In the genomic region with DNA sequence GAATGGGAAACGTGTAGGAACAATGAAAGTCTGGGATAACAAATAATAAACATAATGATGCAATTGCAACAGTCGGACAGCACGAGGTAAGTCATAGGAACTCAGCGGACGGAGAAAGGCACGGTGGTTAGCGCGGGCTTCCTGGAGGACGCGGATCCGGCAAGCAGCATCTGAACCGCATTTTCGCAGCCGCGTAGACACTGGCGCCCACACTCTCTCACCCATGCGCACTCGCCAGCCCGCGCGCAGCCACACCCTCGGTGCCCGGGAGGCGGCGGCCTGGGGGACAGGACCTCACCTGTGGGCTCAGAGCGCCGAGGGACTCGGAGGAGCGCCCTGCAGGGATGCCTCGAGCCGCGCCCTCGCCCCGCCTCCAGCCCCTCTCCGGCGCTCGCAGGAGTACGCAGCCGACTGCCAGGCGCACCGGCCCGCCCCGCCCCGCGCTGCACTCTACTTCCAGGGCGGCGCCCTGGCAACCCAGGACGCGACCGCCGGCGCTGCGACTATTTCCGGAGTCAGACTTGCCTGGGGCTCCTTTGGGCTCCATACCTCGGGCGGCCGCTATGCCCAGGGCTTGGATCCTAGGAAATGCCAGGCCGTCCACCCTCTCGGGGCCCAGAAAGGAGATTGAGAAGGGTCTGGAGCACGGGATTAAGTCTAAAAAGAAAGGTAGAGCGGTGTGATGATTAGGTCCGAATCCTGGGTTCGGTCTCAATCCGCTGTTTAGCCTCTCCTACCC, we compare ENCODE assay signal across 1 cellular context.
TF ChIP-seq lines count a peak whose summit lies in the region.

A gene (minus strand): TSS at position 413 of the 739 bp plus-strand sequence. CDS start 13,805 bp downstream, outside the sequence.

TF ChIP-seq in HepG2, 621 proteins besides CTCF, POLR2A, EP300 and RAD21 (continued from another document and continues in another):
- TF ChIP-seq, protein P1, sequence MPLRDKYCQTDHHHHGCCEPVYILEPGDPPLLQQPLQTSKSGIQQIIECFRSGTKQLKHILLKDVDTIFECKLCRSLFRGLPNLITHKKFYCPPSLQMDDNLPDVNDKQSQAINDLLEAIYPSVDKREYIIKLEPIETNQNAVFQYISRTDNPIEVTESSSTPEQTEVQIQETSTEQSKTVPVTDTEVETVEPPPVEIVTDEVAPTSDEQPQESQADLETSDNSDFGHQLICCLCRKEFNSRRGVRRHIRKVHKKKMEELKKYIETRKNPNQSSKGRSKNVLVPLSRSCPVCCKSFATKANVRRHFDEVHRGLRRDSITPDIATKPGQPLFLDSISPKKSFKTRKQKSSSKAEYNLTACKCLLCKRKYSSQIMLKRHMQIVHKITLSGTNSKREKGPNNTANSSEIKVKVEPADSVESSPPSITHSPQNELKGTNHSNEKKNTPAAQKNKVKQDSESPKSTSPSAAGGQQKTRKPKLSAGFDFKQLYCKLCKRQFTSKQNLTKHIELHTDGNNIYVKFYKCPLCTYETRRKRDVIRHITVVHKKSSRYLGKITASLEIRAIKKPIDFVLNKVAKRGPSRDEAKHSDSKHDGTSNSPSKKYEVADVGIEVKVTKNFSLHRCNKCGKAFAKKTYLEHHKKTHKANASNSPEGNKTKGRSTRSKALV (CRISPR knock-in tag; IDR thresholded peaks at IDR 0.05): peak; percentile 80; the same call in 1 of the 2 replicates
- TF ChIP-seq NCOA5 (CRISPR knock-in tag; IDR thresholded peaks at IDR 0.05) (no peak), KLF11 (CRISPR knock-in tag; IDR thresholded peaks at IDR 0.05) (no peak), ZFYVE20 (CRISPR knock-in tag; IDR thresholded peaks at IDR 0.05; ENCODE audit: borderline replicate concordance, low read depth) (no peak), TBX2 (CRISPR knock-in tag; IDR thresholded peaks at IDR 0.05; ENCODE audit: borderline replicate concordance) (peak; percentile 42; the same call in 1 of the 2 replicates), TCF7 (IDR thresholded peaks at IDR 0.05; ENCODE audit: low read depth) (no peak), PHF20 (CRISPR knock-in tag; IDR thresholded peaks at IDR 0.05) (peak; percentile 89), RFXAP (CRISPR knock-in tag; IDR thresholded peaks at IDR 0.05; ENCODE audit: borderline replicate concordance) (peak; percentile 65; the same call in 1 of the 2 replicates), FOXJ3 (CRISPR knock-in tag; IDR thresholded peaks at IDR 0.05; ENCODE audit: borderline replicate concordance) (no peak), ZMAT3 (CRISPR knock-in tag; conservative IDR thresholded peaks at IDR 0.05) (no peak), ZSCAN20 (CRISPR knock-in tag; IDR thresholded peaks at IDR 0.05; ENCODE audit: borderline replicate concordance) (no peak), ZNF543 (CRISPR knock-in tag; IDR thresholded peaks at IDR 0.05) (0 out of 2 replicates have a peak, but pooled peaks have one; percentile 62), ZNF180 (CRISPR knock-in tag; IDR thresholded peaks at IDR 0.05; ENCODE audit: borderline replicate concordance, low read depth) (no peak), SNAI1 (CRISPR knock-in tag; IDR thresholded peaks at IDR 0.05; ENCODE audit: borderline replicate concordance) (no peak), ZNF343 (CRISPR knock-in tag; IDR thresholded peaks at IDR 0.05) (no peak), ZFY (CRISPR knock-in tag; IDR thresholded peaks at IDR 0.05) (peak; percentile 87), MLLT10 (CRISPR knock-in tag; IDR thresholded peaks at IDR 0.05) (no peak), ZNF577 (CRISPR knock-in tag; IDR thresholded peaks at IDR 0.05; ENCODE audit: borderline replicate concordance, low read depth) (no peak), HDAC1 (CRISPR knock-in tag; IDR thresholded peaks at IDR 0.05) (peak; percentile 84), ZNF605 (CRISPR knock-in tag; IDR thresholded peaks at IDR 0.05) (no peak)
- TF ChIP-seq, protein P2, sequence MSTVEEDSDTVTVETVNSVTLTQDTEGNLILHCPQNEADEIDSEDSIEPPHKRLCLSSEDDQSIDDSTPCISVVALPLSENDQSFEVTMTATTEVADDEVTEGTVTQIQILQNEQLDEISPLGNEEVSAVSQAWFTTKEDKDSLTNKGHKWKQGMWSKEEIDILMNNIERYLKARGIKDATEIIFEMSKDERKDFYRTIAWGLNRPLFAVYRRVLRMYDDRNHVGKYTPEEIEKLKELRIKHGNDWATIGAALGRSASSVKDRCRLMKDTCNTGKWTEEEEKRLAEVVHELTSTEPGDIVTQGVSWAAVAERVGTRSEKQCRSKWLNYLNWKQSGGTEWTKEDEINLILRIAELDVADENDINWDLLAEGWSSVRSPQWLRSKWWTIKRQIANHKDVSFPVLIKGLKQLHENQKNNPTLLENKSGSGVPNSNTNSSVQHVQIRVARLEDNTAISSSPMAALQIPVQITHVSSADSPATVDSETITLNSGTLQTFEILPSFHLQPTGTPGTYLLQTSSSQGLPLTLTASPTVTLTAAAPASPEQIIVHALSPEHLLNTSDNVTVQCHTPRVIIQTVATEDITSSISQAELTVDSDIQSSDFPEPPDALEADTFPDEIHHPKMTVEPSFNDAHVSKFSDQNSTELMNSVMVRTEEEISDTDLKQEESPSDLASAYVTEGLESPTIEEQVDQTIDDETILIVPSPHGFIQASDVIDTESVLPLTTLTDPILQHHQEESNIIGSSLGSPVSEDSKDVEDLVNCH (CRISPR knock-in tag; IDR thresholded peaks at IDR 0.05): no peak
- TF ChIP-seq, protein P3, sequence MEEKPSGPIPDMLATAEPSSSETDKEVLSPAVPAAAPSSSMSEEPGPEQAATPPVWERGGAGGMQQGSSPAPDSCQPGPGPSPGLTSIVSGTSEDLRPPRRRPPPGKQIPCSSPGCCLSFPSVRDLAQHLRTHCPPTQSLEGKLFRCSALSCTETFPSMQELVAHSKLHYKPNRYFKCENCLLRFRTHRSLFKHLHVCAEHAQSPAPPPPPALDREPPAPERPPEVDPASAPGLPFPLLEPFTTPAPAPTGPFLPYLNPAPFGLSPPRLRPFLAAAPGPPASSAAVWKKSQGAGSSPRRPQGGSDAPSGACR (CRISPR knock-in tag; IDR thresholded peaks at IDR 0.05): 0 out of 2 replicates have a peak, but pooled peaks have one; percentile 68
- TF ChIP-seq, protein P4, sequence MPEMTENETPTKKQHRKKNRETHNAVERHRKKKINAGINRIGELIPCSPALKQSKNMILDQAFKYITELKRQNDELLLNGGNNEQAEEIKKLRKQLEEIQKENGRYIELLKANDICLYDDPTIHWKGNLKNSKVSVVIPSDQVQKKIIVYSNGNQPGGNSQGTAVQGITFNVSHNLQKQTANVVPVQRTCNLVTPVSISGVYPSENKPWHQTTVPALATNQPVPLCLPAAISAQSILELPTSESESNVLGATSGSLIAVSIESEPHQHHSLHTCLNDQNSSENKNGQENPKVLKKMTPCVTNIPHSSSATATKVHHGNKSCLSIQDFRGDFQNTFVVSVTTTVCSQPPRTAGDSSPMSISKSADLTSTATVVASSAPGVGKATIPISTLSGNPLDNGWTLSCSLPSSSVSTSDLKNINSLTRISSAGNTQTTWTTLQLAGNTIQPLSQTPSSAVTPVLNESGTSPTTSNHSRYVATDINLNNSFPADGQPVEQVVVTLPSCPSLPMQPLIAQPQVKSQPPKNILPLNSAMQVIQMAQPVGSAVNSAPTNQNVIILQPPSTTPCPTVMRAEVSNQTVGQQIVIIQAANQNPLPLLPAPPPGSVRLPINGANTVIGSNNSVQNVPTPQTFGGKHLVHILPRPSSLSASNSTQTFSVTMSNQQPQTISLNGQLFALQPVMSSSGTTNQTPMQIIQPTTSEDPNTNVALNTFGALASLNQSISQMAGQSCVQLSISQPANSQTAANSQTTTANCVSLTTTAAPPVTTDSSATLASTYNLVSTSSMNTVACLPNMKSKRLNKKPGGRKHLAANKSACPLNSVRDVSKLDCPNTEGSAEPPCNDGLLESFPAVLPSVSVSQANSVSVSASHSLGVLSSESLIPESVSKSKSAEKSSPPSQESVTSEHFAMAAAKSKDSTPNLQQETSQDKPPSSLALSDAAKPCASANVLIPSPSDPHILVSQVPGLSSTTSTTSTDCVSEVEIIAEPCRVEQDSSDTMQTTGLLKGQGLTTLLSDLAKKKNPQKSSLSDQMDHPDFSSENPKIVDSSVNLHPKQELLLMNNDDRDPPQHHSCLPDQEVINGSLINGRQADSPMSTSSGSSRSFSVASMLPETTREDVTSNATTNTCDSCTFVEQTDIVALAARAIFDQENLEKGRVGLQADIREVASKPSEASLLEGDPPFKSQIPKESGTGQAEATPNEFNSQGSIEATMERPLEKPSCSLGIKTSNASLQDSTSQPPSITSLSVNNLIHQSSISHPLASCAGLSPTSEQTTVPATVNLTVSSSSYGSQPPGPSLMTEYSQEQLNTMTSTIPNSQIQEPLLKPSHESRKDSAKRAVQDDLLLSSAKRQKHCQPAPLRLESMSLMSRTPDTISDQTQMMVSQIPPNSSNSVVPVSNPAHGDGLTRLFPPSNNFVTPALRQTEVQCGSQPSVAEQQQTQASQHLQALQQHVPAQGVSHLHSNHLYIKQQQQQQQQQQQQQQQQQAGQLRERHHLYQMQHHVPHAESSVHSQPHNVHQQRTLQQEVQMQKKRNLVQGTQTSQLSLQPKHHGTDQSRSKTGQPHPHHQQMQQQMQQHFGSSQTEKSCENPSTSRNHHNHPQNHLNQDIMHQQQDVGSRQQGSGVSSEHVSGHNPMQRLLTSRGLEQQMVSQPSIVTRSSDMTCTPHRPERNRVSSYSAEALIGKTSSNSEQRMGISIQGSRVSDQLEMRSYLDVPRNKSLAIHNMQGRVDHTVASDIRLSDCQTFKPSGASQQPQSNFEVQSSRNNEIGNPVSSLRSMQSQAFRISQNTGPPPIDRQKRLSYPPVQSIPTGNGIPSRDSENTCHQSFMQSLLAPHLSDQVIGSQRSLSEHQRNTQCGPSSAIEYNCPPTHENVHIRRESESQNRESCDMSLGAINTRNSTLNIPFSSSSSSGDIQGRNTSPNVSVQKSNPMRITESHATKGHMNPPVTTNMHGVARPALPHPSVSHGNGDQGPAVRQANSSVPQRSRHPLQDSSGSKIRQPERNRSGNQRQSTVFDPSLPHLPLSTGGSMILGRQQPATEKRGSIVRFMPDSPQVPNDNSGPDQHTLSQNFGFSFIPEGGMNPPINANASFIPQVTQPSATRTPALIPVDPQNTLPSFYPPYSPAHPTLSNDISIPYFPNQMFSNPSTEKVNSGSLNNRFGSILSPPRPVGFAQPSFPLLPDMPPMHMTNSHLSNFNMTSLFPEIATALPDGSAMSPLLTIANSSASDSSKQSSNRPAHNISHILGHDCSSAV (CRISPR knock-in tag; IDR thresholded peaks at IDR 0.05; ENCODE audit: borderline replicate concordance): no peak
- TF ChIP-seq, protein P5, sequence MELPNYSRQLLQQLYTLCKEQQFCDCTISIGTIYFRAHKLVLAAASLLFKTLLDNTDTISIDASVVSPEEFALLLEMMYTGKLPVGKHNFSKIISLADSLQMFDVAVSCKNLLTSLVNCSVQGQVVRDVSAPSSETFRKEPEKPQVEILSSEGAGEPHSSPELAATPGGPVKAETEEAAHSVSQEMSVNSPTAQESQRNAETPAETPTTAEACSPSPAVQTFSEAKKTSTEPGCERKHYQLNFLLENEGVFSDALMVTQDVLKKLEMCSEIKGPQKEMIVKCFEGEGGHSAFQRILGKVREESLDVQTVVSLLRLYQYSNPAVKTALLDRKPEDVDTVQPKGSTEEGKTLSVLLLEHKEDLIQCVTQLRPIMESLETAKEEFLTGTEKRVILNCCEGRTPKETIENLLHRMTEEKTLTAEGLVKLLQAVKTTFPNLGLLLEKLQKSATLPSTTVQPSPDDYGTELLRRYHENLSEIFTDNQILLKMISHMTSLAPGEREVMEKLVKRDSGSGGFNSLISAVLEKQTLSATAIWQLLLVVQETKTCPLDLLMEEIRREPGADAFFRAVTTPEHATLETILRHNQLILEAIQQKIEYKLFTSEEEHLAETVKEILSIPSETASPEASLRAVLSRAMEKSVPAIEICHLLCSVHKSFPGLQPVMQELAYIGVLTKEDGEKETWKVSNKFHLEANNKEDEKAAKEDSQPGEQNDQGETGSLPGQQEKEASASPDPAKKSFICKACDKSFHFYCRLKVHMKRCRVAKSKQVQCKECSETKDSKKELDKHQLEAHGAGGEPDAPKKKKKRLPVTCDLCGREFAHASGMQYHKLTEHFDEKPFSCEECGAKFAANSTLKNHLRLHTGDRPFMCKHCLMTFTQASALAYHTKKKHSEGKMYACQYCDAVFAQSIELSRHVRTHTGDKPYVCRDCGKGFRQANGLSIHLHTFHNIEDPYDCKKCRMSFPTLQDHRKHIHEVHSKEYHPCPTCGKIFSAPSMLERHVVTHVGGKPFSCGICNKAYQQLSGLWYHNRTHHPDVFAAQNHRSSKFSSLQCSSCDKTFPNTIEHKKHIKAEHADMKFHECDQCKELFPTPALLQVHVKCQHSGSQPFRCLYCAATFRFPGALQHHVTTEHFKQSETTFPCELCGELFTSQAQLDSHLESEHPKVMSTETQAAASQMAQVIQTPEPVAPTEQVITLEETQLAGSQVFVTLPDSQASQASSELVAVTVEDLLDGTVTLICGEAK (IDR thresholded peaks at IDR 0.05): peak; percentile 56
- TF ChIP-seq, protein P5 (CRISPR knock-in tag; IDR thresholded peaks at IDR 0.05): no peak
- TF ChIP-seq, protein P6, sequence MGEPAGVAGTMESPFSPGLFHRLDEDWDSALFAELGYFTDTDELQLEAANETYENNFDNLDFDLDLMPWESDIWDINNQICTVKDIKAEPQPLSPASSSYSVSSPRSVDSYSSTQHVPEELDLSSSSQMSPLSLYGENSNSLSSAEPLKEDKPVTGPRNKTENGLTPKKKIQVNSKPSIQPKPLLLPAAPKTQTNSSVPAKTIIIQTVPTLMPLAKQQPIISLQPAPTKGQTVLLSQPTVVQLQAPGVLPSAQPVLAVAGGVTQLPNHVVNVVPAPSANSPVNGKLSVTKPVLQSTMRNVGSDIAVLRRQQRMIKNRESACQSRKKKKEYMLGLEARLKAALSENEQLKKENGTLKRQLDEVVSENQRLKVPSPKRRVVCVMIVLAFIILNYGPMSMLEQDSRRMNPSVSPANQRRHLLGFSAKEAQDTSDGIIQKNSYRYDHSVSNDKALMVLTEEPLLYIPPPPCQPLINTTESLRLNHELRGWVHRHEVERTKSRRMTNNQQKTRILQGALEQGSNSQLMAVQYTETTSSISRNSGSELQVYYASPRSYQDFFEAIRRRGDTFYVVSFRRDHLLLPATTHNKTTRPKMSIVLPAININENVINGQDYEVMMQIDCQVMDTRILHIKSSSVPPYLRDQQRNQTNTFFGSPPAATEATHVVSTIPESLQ (CRISPR knock-in tag; conservative IDR thresholded peaks at IDR 0.05): 0 out of 2 replicates have a peak, but pooled peaks have one; percentile 42
